ENCODE assay signal across 32 cellular contexts in genomic region chr2:74628538-74629105, GRCh38. TPM values are rescaled to one million over a fixed set of nuclear protein-coding genes. Genes with fewer than 3 reads are reported as not detected.
"Had no signal": no experiment of that assay in that cellular context is flagged by ENCODE, and none has a peak within 500 bp of the region (broad histone marks: within the 10 kb centered on the region; RNA-seq: fewer than 3 reads in every experiment).

No MANE protein-coding gene starts in this region.

- H3K4me1 ChIP-seq: ascending aorta, breast epithelium, colonic mucosa, gastroesophageal sphincter had no signal

- H3K27ac ChIP-seq: ascending aorta, breast epithelium, cardiac muscle cell, colonic mucosa, epithelial cell of prostate, esophagus squamous epithelium, gastroesophageal sphincter, WERI-Rb-1 had no signal

- DNase-seq: activated B cell treated with CpG ODN at 0.5 μM for 24 hours; activated CD4-positive, alpha-beta memory T cell treated with anti-CD3 and anti-CD28 coated beads, Interleukin-2, amount 10 ng/mL, durations not matched to agents 7 days and 5 days; activated CD4-positive, alpha-beta T cell treated with anti-CD3 and anti-CD28 coated beads for 48 hours; activated CD4-positive, alpha-beta T cell treated with anti-CD3 and anti-CD28 coated beads, Interleukin-2, amount 50 U/mL, for 4 hours; activated CD8-positive, alpha-beta memory T cell treated with anti-CD3 and anti-CD28 coated beads, Interleukin-2, amount 50 U/mL, for 48 hours; activated gamma-delta T cell; activated naive CD4-positive, alpha-beta T cell; activated naive CD4-positive, alpha-beta T cell treated with anti-CD3 and anti-CD28 coated beads, Interleukin-2, amount 10 ng/mL, durations not matched to agents 7 days and 5 days; activated naive CD8-positive, alpha-beta T cell treated with anti-CD3 and anti-CD28 coated beads, Interleukin-2, amount 10 ng/mL, durations not matched to agents 7 days and 5 days; activated T-cell treated with anti-CD3 and anti-CD28 coated beads for 4 hours; activated T-cell treated with anti-CD3 and anti-CD28 coated beads, Interleukin-2, amount 50 U/mL, for 24 hours; activated T-cell treated with anti-CD3 and anti-CD28 coated beads, Interleukin-2, amount 50 U/mL, for 72 hours; central memory CD4-positive, alpha-beta T cell; cerebellar nuclear complex; colonic mucosa; effector CD8-positive, alpha-beta T cell; esophagus squamous epithelium; foreskin melanocyte; T-helper 1 cell; T-helper 17 cell; T1000; WERI-Rb-1 had no signal

- FAIRE-seq: endometrium, endothelial cell of umbilical vein had no signal

- H3K27me3 ChIP-seq: ascending aorta, breast epithelium, cardiac muscle cell, colonic mucosa, gastroesophageal sphincter had no signal

- H3K36me3 ChIP-seq: ascending aorta, breast epithelium, cardiac muscle cell, colonic mucosa, esophagus squamous epithelium, gastroesophageal sphincter, WERI-Rb-1 had no signal

- H3K9me3 ChIP-seq: ascending aorta, breast epithelium, colonic mucosa, esophagus squamous epithelium, gastroesophageal sphincter had no signal

- ATAC-seq: activated CD4-positive, CD25-positive, alpha-beta regulatory T cell treated with anti-CD3 and anti-CD28 coated beads, Interleukin-2, amount 50 U/mL, for 24 hours; activated naive CD4-positive, alpha-beta T cell treated with anti-CD3 and anti-CD28 coated beads, Interleukin-2, amount 50 U/mL, for 72 hours; activated T-cell treated with anti-CD3 and anti-CD28 coated beads, Interleukin-2, amount 50 U/mL, for 72 hours; gastroesophageal sphincter; T-helper 17 cell had no signal

- H3K4me3 ChIP-seq: ascending aorta, breast epithelium, cardiac muscle cell, colonic mucosa, esophagus squamous epithelium, gastroesophageal sphincter had no signal

RNA-seq across cellular contexts. Expression of gene M1AP, which starts 19.5 kb away (rescaled TPM):
- polyA plus RNA-seq: cardiac muscle cell, fibroblast of lung had no signal
